ENCODE assay signal across 8 cellular contexts in genomic region chr6:46848684-46849360, GRCh38. TPM values are rescaled to one million over a fixed set of nuclear protein-coding genes. Genes with fewer than 3 reads are reported as not detected.
A peak's percentile ranks its signal among the peaks of the same experiment; 100 is the strongest.
DNase-seq lines count a peak whose midpoint lies in the region; ATAC-seq and TF ChIP-seq lines count a peak whose summit lies in the region.

No MANE protein-coding gene starts in this region.

- H3K4me3 ChIP-seq in Caco-2 (ENCODE audit: low read depth, low read length) = no peak overlapping the region
- peak overlapping the region; percentile 44 for H3K4me3 ChIP-seq in HUES6 (ENCODE audit: low read depth, low read length)
- no peak overlapping the region for H3K4me3 ChIP-seq in Peyer's patch
- peak overlapping the region; percentile 38 for H3K4me3 ChIP-seq in neural cell (ENCODE audit: low read length)

- no peaks in the 10 kb centered on the region for H3K9me3 Mint-ChIP-seq in Caco-2 (ENCODE audit: unreplicated experiment)
- no peaks in the 10 kb centered on the region for H3K9me3 Mint-ChIP-seq in activated T-helper 17 cell treated with anti-CD3 and anti-CD28 coated beads, Interleukin-2, amount 50 U/mL, for 72 hours
- H3K9me3 Mint-ChIP-seq in stimulated activated naive CD8-positive, alpha-beta T cell treated with anti-CD3 and anti-CD28 coated beads, Interleukin-15, Interleukin-2, amounts not matched to agents 100 ng/mL and 50 ng/mL, for 24 hours = no peaks in the 10 kb centered on the region

- no peak for TF ChIP-seq POLR2A in Peyer's patch (IDR thresholded peaks at IDR 0.05)

- H3K36me3 Mint-ChIP-seq in Caco-2 (ENCODE audit: insufficient read depth, unreplicated experiment) = no peaks in the 10 kb centered on the region
- no peaks in the 10 kb centered on the region for H3K36me3 Mint-ChIP-seq in activated T-helper 17 cell treated with anti-CD3 and anti-CD28 coated beads, Interleukin-2, amount 50 U/mL, for 72 hours (ENCODE audit: low read depth)
- H3K36me3 Mint-ChIP-seq in stimulated activated naive CD8-positive, alpha-beta T cell treated with anti-CD3 and anti-CD28 coated beads, Interleukin-15, Interleukin-2, amounts not matched to agents 100 ng/mL and 50 ng/mL, for 24 hours (ENCODE audit: low read depth) = no peaks in the 10 kb centered on the region

- H3K79me2 ChIP-seq in neural cell (replicated peaks; ENCODE audit: insufficient read depth, low read length) = no peaks in the 10 kb centered on the region

- no peaks in the 10 kb centered on the region; the same call in 1 of the 2 replicates for H3K9me3 ChIP-seq in Caco-2
- no peaks in the 10 kb centered on the region for H3K9me3 ChIP-seq in HUES6 (ENCODE audit: control insufficient read depth, insufficient read depth, low read depth, low read length)
- H3K9me3 ChIP-seq in Peyer's patch = no peaks in the 10 kb centered on the region
- no peaks in the 10 kb centered on the region for H3K9me3 ChIP-seq in neural cell (ENCODE audit: low read length)

- no peak overlapping the region for H2AFZ ChIP-seq in neural cell (ENCODE audit: low read depth, low read length)

- H3K36me3 ChIP-seq in Caco-2 (ENCODE audit: control insufficient read depth, insufficient read depth, low read length) (no peaks in the 10 kb centered on the region), HUES6 (ENCODE audit: control insufficient read depth, insufficient read depth, low read length) (no peaks in the 10 kb centered on the region), Peyer's patch (no peaks in the 10 kb centered on the region), neural cell (ENCODE audit: insufficient read depth, low read length) (no peaks in the 10 kb centered on the region)

- H3K4me1 Mint-ChIP-seq in Caco-2 (ENCODE audit: low read depth, unreplicated experiment) = peaks cover 12% of the 10 kb centered on the region
- peaks cover 5% of the 10 kb centered on the region for H3K4me1 Mint-ChIP-seq in activated T-helper 17 cell treated with anti-CD3 and anti-CD28 coated beads, Interleukin-2, amount 50 U/mL, for 72 hours
- H3K4me1 Mint-ChIP-seq in stimulated activated naive CD8-positive, alpha-beta T cell treated with anti-CD3 and anti-CD28 coated beads, Interleukin-15, Interleukin-2, amounts not matched to agents 100 ng/mL and 50 ng/mL, for 24 hours (ENCODE audit: low read depth) = peaks cover 5% of the 10 kb centered on the region

- H3K4me2 ChIP-seq in neural cell (ENCODE audit: low read length) = no peak overlapping the region

- no peaks in the 10 kb centered on the region for H3K9me2 ChIP-seq in neural cell (ENCODE audit: insufficient read depth, low read length)

- peak overlapping the region; percentile 2 for H3K27ac Mint-ChIP-seq in Caco-2 (ENCODE audit: unreplicated experiment)
- no peak overlapping the region for H3K27ac Mint-ChIP-seq in activated T-helper 17 cell treated with anti-CD3 and anti-CD28 coated beads, Interleukin-2, amount 50 U/mL, for 72 hours
- no peak overlapping the region for H3K27ac Mint-ChIP-seq in stimulated activated naive CD8-positive, alpha-beta T cell treated with anti-CD3 and anti-CD28 coated beads, Interleukin-15, Interleukin-2, amounts not matched to agents 100 ng/mL and 50 ng/mL, for 24 hours

- TF ChIP-seq CTCF in Caco-2 (IDR thresholded peaks at IDR 0.05; ENCODE audit: insufficient read depth in 1 of 2, low read depth in 1 of 2, low read length in 1 of 2, severe bottlenecking in 1 of 2, unreplicated experiment in 1 of 2) (peak; percentile 94 to 95), Peyer's patch (IDR thresholded peaks at IDR 0.05) (peak; percentile 21 to 98 (median 90)), neural cell (IDR thresholded peaks at IDR 0.05; ENCODE audit: poor library complexity, severe bottlenecking) (peak; percentile 96)

- CTCF ChIA-PET in Caco-2 (lab: Charles Lee) = interaction anchor here (0.6 to 2.1 kb wide), 9 partner anchors 12 to 263 kb away, joined by 3 to 6 read pairs (median 4); no protein-coding TSS in a partner anchor

- BruUV-seq in Caco-2 (replicated peaks; lab: Mats Ljungman, UMichigan) = no TSS peak

- peak; percentile 13 for TF ChIP-seq EP300 in neural cell (conservative IDR thresholded peaks at IDR 0.05; ENCODE audit: poor library complexity, severe bottlenecking)

- POLR2A ChIA-PET in Caco-2 (lab: Charles Lee) = no interaction called here

- H4K20me1 ChIP-seq in neural cell (ENCODE audit: insufficient read depth) = no peaks in the 10 kb centered on the region

- peak overlapping the region; percentile 45 for H3K9ac ChIP-seq in HUES6 (ENCODE audit: low read length)
- no peak overlapping the region for H3K9ac ChIP-seq in neural cell (ENCODE audit: low read length)

- peak; percentile 86 for ATAC-seq in GM21381 (IDR thresholded peaks at IDR 0.05; ENCODE audit: unreplicated experiment)
- ATAC-seq in activated T-helper 17 cell treated with anti-CD3 and anti-CD28 coated beads, Interleukin-2, amount 50 U/mL, for 72 hours (replicated peaks) = peak; percentile 80

- H3K27me3 ChIP-seq in Caco-2 (replicated peaks; ENCODE audit: control insufficient read depth, insufficient read depth, low read length) = no peaks in the 10 kb centered on the region
- peaks cover 9% of the 10 kb centered on the region for H3K27me3 ChIP-seq in HUES6 (ENCODE audit: control insufficient read depth, insufficient read depth, low read length)
- H3K27me3 ChIP-seq in Peyer's patch = no peaks in the 10 kb centered on the region
- H3K27me3 ChIP-seq in neural cell (ENCODE audit: insufficient read depth, low read depth, low read length) = no peaks in the 10 kb centered on the region

- H3K4me1 ChIP-seq in Caco-2 = no peaks in the 10 kb centered on the region
- H3K4me1 ChIP-seq in HUES6 (ENCODE audit: control insufficient read depth, insufficient read depth, low read length) = peaks cover 8% of the 10 kb centered on the region
- peaks cover 0 to 10% (median 0%) of the 10 kb centered on the region in 4 donors for H3K4me1 ChIP-seq in Peyer's patch

- no peaks in the 10 kb centered on the region for H3K27me3 Mint-ChIP-seq in Caco-2 (ENCODE audit: insufficient read depth, unreplicated experiment)
- H3K27me3 Mint-ChIP-seq in activated T-helper 17 cell treated with anti-CD3 and anti-CD28 coated beads, Interleukin-2, amount 50 U/mL, for 72 hours = peaks cover 26% of the 10 kb centered on the region
- peaks cover 33% of the 10 kb centered on the region for H3K27me3 Mint-ChIP-seq in stimulated activated naive CD8-positive, alpha-beta T cell treated with anti-CD3 and anti-CD28 coated beads, Interleukin-15, Interleukin-2, amounts not matched to agents 100 ng/mL and 50 ng/mL, for 24 hours

- peak; percentile 74 to 90 for DNase-seq in Caco-2
- peak; percentile 53 to 95 (median 93) for DNase-seq in Peyer's patch
- DNase-seq in fibroblast of the conjunctiva (ENCODE audit: low read depth) = peak; percentile 51

- H3F3A ChIP-seq in neural cell (ENCODE audit: insufficient read depth, low read length, poor library complexity, severe bottlenecking) = no peaks in the 10 kb centered on the region

- peak; percentile 90 for TF ChIP-seq RAD21 in neural cell (conservative IDR thresholded peaks at IDR 0.05)

- peak overlapping the region; percentile 55 for H3K4me3 Mint-ChIP-seq in Caco-2 (ENCODE audit: unreplicated experiment)
- peak overlapping the region; percentile 47 for H3K4me3 Mint-ChIP-seq in activated T-helper 17 cell treated with anti-CD3 and anti-CD28 coated beads, Interleukin-2, amount 50 U/mL, for 72 hours
- peak overlapping the region; percentile 47 for H3K4me3 Mint-ChIP-seq in stimulated activated naive CD8-positive, alpha-beta T cell treated with anti-CD3 and anti-CD28 coated beads, Interleukin-15, Interleukin-2, amounts not matched to agents 100 ng/mL and 50 ng/mL, for 24 hours

- no peak overlapping the region for H3K27ac ChIP-seq in HUES6 (ENCODE audit: low read depth, low read length)
- peak overlapping the region in 2 of 4 donors; percentile 1 to 38 for H3K27ac ChIP-seq in Peyer's patch
- H3K27ac ChIP-seq in neural cell (ENCODE audit: low read length) = no peak overlapping the region

- intact Hi-C loops in Caco-2 (cut with micrococcal nuclease; ENCODE audit: unreplicated experiment) = loop anchor here (1.0 to 2.0 kb wide), 5 partner anchors 59 to 430 kb away; no protein-coding TSS in a partner anchor

TF ChIP-seq in neural cell, 6 proteins besides CTCF, POLR2A, EP300 and RAD21:
- TF ChIP-seq MXI1 (conservative IDR thresholded peaks at IDR 0.05; ENCODE audit: poor library complexity, severe bottlenecking) (no peak), TAF1 (IDR thresholded peaks at IDR 0.05; ENCODE audit: low read depth) (no peak), SMC3 (conservative IDR thresholded peaks at IDR 0.05; ENCODE audit: poor library complexity) (peak; percentile 95), EZH2 (IDR thresholded peaks at IDR 0.05; ENCODE audit: borderline replicate concordance, insufficient read depth, low read length, poor library complexity, severe bottlenecking) (no peak), POLR2AphosphoS5 (IDR thresholded peaks at IDR 0.05) (peak; percentile 48)
- TF ChIP-seq, protein P1, sequence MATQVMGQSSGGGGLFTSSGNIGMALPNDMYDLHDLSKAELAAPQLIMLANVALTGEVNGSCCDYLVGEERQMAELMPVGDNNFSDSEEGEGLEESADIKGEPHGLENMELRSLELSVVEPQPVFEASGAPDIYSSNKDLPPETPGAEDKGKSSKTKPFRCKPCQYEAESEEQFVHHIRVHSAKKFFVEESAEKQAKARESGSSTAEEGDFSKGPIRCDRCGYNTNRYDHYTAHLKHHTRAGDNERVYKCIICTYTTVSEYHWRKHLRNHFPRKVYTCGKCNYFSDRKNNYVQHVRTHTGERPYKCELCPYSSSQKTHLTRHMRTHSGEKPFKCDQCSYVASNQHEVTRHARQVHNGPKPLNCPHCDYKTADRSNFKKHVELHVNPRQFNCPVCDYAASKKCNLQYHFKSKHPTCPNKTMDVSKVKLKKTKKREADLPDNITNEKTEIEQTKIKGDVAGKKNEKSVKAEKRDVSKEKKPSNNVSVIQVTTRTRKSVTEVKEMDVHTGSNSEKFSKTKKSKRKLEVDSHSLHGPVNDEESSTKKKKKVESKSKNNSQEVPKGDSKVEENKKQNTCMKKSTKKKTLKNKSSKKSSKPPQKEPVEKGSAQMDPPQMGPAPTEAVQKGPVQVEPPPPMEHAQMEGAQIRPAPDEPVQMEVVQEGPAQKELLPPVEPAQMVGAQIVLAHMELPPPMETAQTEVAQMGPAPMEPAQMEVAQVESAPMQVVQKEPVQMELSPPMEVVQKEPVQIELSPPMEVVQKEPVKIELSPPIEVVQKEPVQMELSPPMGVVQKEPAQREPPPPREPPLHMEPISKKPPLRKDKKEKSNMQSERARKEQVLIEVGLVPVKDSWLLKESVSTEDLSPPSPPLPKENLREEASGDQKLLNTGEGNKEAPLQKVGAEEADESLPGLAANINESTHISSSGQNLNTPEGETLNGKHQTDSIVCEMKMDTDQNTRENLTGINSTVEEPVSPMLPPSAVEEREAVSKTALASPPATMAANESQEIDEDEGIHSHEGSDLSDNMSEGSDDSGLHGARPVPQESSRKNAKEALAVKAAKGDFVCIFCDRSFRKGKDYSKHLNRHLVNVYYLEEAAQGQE (IDR thresholded peaks at IDR 0.05; ENCODE audit: borderline replicate concordance) = peak; percentile 98
TF ChIP-seq in neural cell: peak in this region for 3.

RNA-seq across cellular contexts. Expression of gene MEP1A, which starts 55.6 kb away (rescaled TPM):
- total RNA-seq in Caco-2 (2022) = 8.1 and 12.0 TPM in 2 replicates
- total RNA-seq in Peyer's patch = 1,000 to 10,000 TPM in 1 of 4 donors, 100 to 1,000 TPM in 2, 10 to 100 TPM in 1; 16.5 to 2,426 (median 830) TPM
- not detected for total RNA-seq in activated T-helper 17 cell treated with anti-CD3 and anti-CD28 coated beads, Interleukin-2, amount 50 U/mL, for 72 hours
- polyA plus RNA-seq in neural cell = not detected in 2 replicates
- polyA minus RNA-seq in neural cell = not detected in 2 replicates

Comparison
In these comparisons a context has a peak if more than half of its experiments do, and no peak if none do; other contexts are left out.
1. H3K4me3 ChIP-seq: peak in HUES6 (single experiment) and neural cell (single experiment); none in Caco-2 (single experiment) and Peyer's patch (0 of 4).
2. Peak in every context shown above with its lines, with median percentiles within 50 percentile points of each other: DNase-seq, H3K4me3 Mint-ChIP-seq and CTCF ChIP-seq.